ENCODE assay signal across 8 cellular contexts in the genomic region with DNA sequence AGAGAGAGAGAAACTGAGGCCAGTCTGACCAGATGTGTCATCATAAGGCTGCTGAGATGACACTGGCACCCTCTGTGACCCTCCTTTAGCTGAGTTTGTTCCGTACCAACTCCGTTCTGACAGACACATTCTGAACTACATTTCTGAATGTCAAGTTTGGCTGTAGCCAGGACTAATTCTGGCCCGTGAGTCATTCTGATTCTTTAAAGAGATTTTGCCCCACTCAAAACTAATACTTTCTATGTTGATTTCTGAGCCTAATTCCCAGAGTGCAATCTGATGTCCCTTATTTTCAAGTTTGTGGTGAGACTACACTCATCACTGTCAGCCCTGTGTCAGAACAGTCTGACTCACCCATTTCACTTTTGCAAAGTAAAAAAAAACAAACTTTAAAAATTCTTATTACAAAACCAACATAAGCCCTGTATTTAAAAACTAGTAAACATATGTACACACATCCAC.
DNase-seq lines count a peak whose midpoint lies in the region; ATAC-seq and TF ChIP-seq lines count a peak whose summit lies in the region.

No MANE protein-coding gene starts in this region.

- POLR2A ChIA-PET in PC-9 (lab: Charles Lee; ENCODE audit: unreplicated experiment) = interaction anchor here (0.7 kb wide), 1 partner anchor 146 kb away, joined by 4 read pairs; no protein-coding TSS in a partner anchor

- H3F3A ChIP-seq in PC-9 (ENCODE audit: insufficient read depth, low read depth) = peaks cover 29% of the 10 kb centered on the region

- DNase-seq in PC-9 (peak in 1 of 2 experiments; percentile 92), lung microvascular endothelial cell (ENCODE audit: low read depth in 2 of 2) (peak; percentile 46 to 86), glutamatergic neuron (no peak), NCI-H1436 treated with DMSO at 0.1 percent for 48 hours (lab: John Stamatoyannopoulos, UW) (no peak), mesenteric fat pad (ENCODE audit: low spot score) (no peak)
- no peak for DNase-seq in activated CD4-positive, alpha-beta T cell treated with anti-CD3 and anti-CD28 coated beads, Interleukin-2, amount 50 U/mL, for 48 hours

- H2AFZ ChIP-seq in PC-9 = no peak overlapping the region

- H3K27me3 Mint-ChIP-seq in glutamatergic neuron (ENCODE audit: unreplicated experiment) = no peaks in the 10 kb centered on the region

- peak overlapping the region; percentile 55 for H3K4me2 ChIP-seq in PC-9

- no TSS peak for BruUV-seq in PC-9 (replicated peaks; lab: Mats Ljungman, UMichigan)

- H3K4me3 Mint-ChIP-seq in glutamatergic neuron (ENCODE audit: unreplicated experiment) = no peak overlapping the region

- no peaks in the 10 kb centered on the region for H3K36me3 ChIP-seq in PC-9 (ENCODE audit: low read depth)

- H3K9me3 ChIP-seq in PC-9 (ENCODE audit: insufficient read depth, low read depth) = no peaks in the 10 kb centered on the region

- intact Hi-C loops in PC-9 (cut with micrococcal nuclease; ENCODE audit: unreplicated experiment) = loop anchor here (2.0 to 10.0 kb wide), 6 partner anchors 64 to 994 kb away; a partner anchor contains a TSS

- H3K79me2 ChIP-seq in PC-9 (ENCODE audit: low read depth) = no peaks in the 10 kb centered on the region

- H3K4me1 Mint-ChIP-seq in glutamatergic neuron (ENCODE audit: low read depth, unreplicated experiment) = peaks cover 2% of the 10 kb centered on the region

- H3K27ac ChIP-seq in PC-9 = peak overlapping the region; percentile 87

- no peaks in the 10 kb centered on the region for H3K9me2 ChIP-seq in PC-9 (ENCODE audit: insufficient read depth)

- H3K36me3 Mint-ChIP-seq in glutamatergic neuron (ENCODE audit: unreplicated experiment) = no peaks in the 10 kb centered on the region

- ATAC-seq in GM18858 (IDR thresholded peaks at IDR 0.05; ENCODE audit: unreplicated experiment) (peak; percentile 88), HG02642 (IDR thresholded peaks at IDR 0.05; ENCODE audit: poor library complexity, unreplicated experiment) (peak; percentile 88)

- H3K4me1 ChIP-seq in PC-9 (replicated peaks; ENCODE audit: insufficient read depth) = peaks cover 43% of the 10 kb centered on the region

- H3K27ac Mint-ChIP-seq in glutamatergic neuron (ENCODE audit: unreplicated experiment) = no peak overlapping the region

- no peak overlapping the region for H3K4me3 ChIP-seq in PC-9

- no peaks in the 10 kb centered on the region for H3K9me3 Mint-ChIP-seq in glutamatergic neuron (ENCODE audit: unreplicated experiment)

- no peaks in the 10 kb centered on the region for H4K20me1 ChIP-seq in PC-9 (ENCODE audit: insufficient read depth)

- no peak for TF ChIP-seq CTCF in PC-9 (conservative IDR thresholded peaks at IDR 0.05)
- TF ChIP-seq CTCF in glutamatergic neuron (IDR thresholded peaks at IDR 0.05; ENCODE audit: partially characterized antibody, unreplicated experiment) = no peak

- CTCF ChIA-PET in PC-9 (lab: Charles Lee) = no interaction called here

- H3K27me3 ChIP-seq in PC-9 (ENCODE audit: insufficient read depth, low read depth) = no peaks in the 10 kb centered on the region

Comparison
In these comparisons a context has a peak if more than half of its experiments do, and no peak if none do; other contexts are left out.
1. DNase-seq: peak in lung microvascular endothelial cell (2 of 2); none in glutamatergic neuron (single experiment), NCI-H1436 treated with DMSO at 0.1 percent for 48 hours (single experiment), activated CD4-positive, alpha-beta T cell treated with anti-CD3 and anti-CD28 coated beads, Interleukin-2, amount 50 U/mL, for 48 hours (0 of 2) and mesenteric fat pad (single experiment).